7 cellular contexts compared by ENCODE assay signal in the genomic region with DNA sequence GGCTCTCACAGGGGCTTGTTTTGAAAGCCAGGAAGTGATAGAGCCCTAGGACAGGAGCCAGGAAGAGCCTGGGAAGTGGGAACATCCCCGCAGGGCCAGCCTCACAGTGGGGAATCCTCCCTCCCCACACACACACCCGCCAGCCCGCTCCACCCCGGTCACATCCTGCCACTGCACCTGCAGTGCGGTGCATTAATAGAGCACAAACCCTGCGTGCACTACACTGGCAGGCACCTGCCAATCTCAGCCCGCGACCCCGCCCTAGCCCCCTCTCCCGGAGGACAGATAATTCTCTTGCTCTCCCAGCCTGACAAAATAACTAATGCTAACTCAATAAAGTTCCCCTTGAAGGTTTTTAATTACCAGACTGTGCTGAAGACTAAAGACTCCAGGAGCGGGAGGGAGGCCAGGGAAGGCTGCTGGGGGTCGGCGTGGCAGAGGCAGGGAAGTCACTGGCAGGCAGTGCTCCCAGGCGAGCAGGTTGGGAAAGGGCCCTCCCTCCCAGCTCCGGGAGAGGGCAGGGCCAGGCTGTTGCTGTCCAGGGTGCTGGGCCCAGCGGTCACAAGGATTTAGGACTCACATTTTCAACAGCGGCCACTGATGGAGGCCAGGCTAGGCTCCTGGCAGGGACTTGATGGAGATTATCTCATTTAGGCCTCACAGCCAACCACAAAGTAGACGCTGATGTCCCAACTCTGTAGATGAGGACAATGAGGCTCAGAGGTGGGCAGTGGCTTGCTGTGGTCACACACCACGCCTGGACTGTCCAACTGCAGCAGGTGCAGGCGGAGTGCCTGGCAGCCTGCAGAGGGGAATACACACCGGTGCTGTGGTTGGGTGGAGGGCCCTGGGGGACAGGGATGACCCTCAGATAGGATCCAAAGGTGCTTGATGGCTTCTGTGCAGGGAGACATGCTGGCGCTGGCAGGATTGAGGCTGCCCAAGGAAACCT. TPM values are rescaled to one million over a fixed set of nuclear protein-coding genes. Genes with fewer than 3 reads are reported as not detected.
DNase-seq lines count a peak whose midpoint lies in the region; ATAC-seq, FAIRE-seq and TF ChIP-seq lines count a peak whose summit lies in the region.

No MANE protein-coding gene starts in this region.

- H2AFZ ChIP-seq in GM23248 (no peak overlapping the region), GM12878 (ENCODE audit: control insufficient read depth, low read depth, low read length) (no peak overlapping the region), mesenchymal stem cell (ENCODE audit: low read depth, low read length) (no peak overlapping the region)

- H4K91ac ChIP-seq in mesenchymal stem cell (ENCODE audit: low read length) = no peak overlapping the region

- POLR2A ChIA-PET in GM12878 (lab: Charles Lee) = no interaction called here

- H3K4me3 ChIP-seq in GM23248 = no peak overlapping the region
- H3K4me3 ChIP-seq in GM12878 = no peak overlapping the region
- no peak overlapping the region for H3K4me3 ChIP-seq in mesenchymal stem cell (ENCODE audit: insufficient read depth in 1 of 2, low read depth in 1 of 2, low read length in 2 of 2)

- TF ChIP-seq EP300 in GM12878 (IDR thresholded peaks at IDR 0.05; ENCODE audit: borderline replicate concordance in 1 of 2, control insufficient read depth in 1 of 2, low read depth in 2 of 2, low read length in 2 of 2) = no peak

- BruUV-seq in GM12878 (replicated peaks; lab: Mats Ljungman, UMichigan) = no TSS peak

- DNase-seq in GM23248 (peak; percentile 60), NCI-H2081 (lab: John Stamatoyannopoulos, UW) (peak; percentile 78 to 87), GM12878 (ENCODE audit: low read depth, low spot score) (no peak), mesenchymal stem cell (peak; percentile 60)

- H2BK5ac ChIP-seq in mesenchymal stem cell (ENCODE audit: low read depth, low read length, poor library complexity, severe bottlenecking) = no peak overlapping the region

- no peak overlapping the region for H2BK15ac ChIP-seq in mesenchymal stem cell (ENCODE audit: low read depth, poor library complexity, severe bottlenecking)

- H3K36me3 ChIP-seq in GM23248 (ENCODE audit: low read depth) (no peaks in the 10 kb centered on the region), GM12878 (ENCODE audit: control insufficient read depth in 2 of 2, insufficient read depth in 2 of 2, low read length in 1 of 2) (no peaks in the 10 kb centered on the region), mesenchymal stem cell (ENCODE audit: control insufficient read depth in 1 of 2, insufficient read depth in 2 of 2, low read depth in 1 of 2, low read length in 2 of 2) (peaks cover 0 to 3% of the 10 kb centered on the region in 2 experiments)

- no peaks in the 10 kb centered on the region for H3F3A ChIP-seq in GM23248 (ENCODE audit: insufficient read depth)

- TF ChIP-seq CTCF in GM12878 (IDR thresholded peaks at IDR 0.05 in 2 of 3, conservative IDR thresholded peaks at IDR 0.05 in 1 of 3; ENCODE audit: control insufficient read depth in 2 of 3, extremely low read depth in 1 of 3, insufficient read depth in 1 of 3, low read depth in 3 of 3, low read length in 3 of 3) = no peak

- no peak overlapping the region for H3K27ac ChIP-seq in GM23248
- H3K27ac ChIP-seq in GM12878 (ENCODE audit: control insufficient read depth, insufficient read depth) = no peak overlapping the region
- no peak overlapping the region for H3K27ac ChIP-seq in mesenchymal stem cell (ENCODE audit: low read length, poor library complexity, severe bottlenecking)

- no peak overlapping the region for H3K14ac ChIP-seq in mesenchymal stem cell (ENCODE audit: low read length in 2 of 2)

- H3K4me2 ChIP-seq in GM23248 (ENCODE audit: unreplicated experiment) (no peak overlapping the region), GM12878 (ENCODE audit: control insufficient read depth, insufficient read depth) (no peak overlapping the region), mesenchymal stem cell (ENCODE audit: low read length, poor library complexity, severe bottlenecking) (no peak overlapping the region)

- 63 to 64% methylated on average over 22 of the region's 22 CpGs for WGBS in GM23248 (ENCODE audit: low coverage in 1 of 2, low lambda C conversion rate in 2 of 2, missing lambda C conversion rate in 2 of 2), 2 experiments
- 46% methylated on average over 22 of the region's 22 CpGs for WGBS in GM12878 (ENCODE audit: insufficient coverage, insufficient replicate concordance, low lambda C conversion rate, missing lambda C conversion rate)
- WGBS in mesenchymal stem cell = 30% methylated on average over 22 of the region's 22 CpGs

- no peak for TF ChIP-seq POLR2A in GM12878 (IDR thresholded peaks at IDR 0.05; ENCODE audit: low read depth, low read length)

- H3K9me3 ChIP-seq in GM23248 (ENCODE audit: low read depth) = no peaks in the 10 kb centered on the region
- no peaks in the 10 kb centered on the region for H3K9me3 ChIP-seq in GM12878 (replicated peaks; ENCODE audit: control insufficient read depth, insufficient read depth, low read length)
- no peaks in the 10 kb centered on the region for H3K9me3 ChIP-seq in mesenchymal stem cell (ENCODE audit: control insufficient read depth, low read length)

- no peak for FAIRE-seq in GM12878 (lab: Jason Lieb, UNC)

- no peak for ATAC-seq in GM12878
- ATAC-seq in HG02885 (IDR thresholded peaks at IDR 0.05; ENCODE audit: poor library complexity, unreplicated experiment) = no peak
- ATAC-seq in HG02571 (IDR thresholded peaks at IDR 0.05; ENCODE audit: unreplicated experiment) = no peak
- no peak for ATAC-seq in HG03045 (IDR thresholded peaks at IDR 0.05; ENCODE audit: unreplicated experiment)

- H3K79me2 ChIP-seq in GM23248 (ENCODE audit: insufficient read depth) = no peaks in the 10 kb centered on the region
- no peaks in the 10 kb centered on the region for H3K79me2 ChIP-seq in GM12878 (ENCODE audit: control insufficient read depth, insufficient read depth, low read length)

- no peak overlapping the region for H2BK120ac ChIP-seq in mesenchymal stem cell (ENCODE audit: low read depth, low read length)

- H3K27me3 ChIP-seq in GM23248 (replicated peaks; ENCODE audit: insufficient read depth) (no peaks in the 10 kb centered on the region), GM12878 (replicated peaks in 1 of 2; ENCODE audit: control insufficient read depth in 2 of 2, insufficient read depth in 2 of 2, low read length in 1 of 2) (no peaks in the 10 kb centered on the region), mesenchymal stem cell (ENCODE audit: control insufficient read depth in 1 of 2, insufficient read depth in 1 of 2, low read length in 2 of 2) (peaks cover 27 to 36% of the 10 kb centered on the region in 2 experiments)

- H3K18ac ChIP-seq in mesenchymal stem cell (ENCODE audit: low read depth in 1 of 2, low read length in 2 of 2) = no peak overlapping the region

- no peak overlapping the region for H3K9ac ChIP-seq in GM23248
- no peak overlapping the region for H3K9ac ChIP-seq in GM12878 (ENCODE audit: control insufficient read depth, insufficient read depth, low read length)
- H3K9ac ChIP-seq in mesenchymal stem cell (ENCODE audit: low read length) = no peak overlapping the region

- no peak overlapping the region for H3K23ac ChIP-seq in mesenchymal stem cell (ENCODE audit: low read length in 2 of 2)

- no peaks in the 10 kb centered on the region for H3K79me1 ChIP-seq in mesenchymal stem cell (replicated peaks; ENCODE audit: low read length, poor library complexity, severe bottlenecking)

- no peak overlapping the region for H4K8ac ChIP-seq in mesenchymal stem cell (ENCODE audit: low read length)

- CTCF ChIA-PET in GM12878 (lab: Yijun Ruan, JAX) = no interaction called here

- H4K20me1 ChIP-seq in GM23248 (ENCODE audit: insufficient read depth) (no peaks in the 10 kb centered on the region), GM12878 (ENCODE audit: control insufficient read depth, insufficient read depth) (no peaks in the 10 kb centered on the region)

- SMC1A ChIA-PET in GM12878 (lab: Charles Lee; ENCODE audit: uncharacterized antibody, unreplicated experiment) = interaction anchor here (1.0 to 1.3 kb wide), 2 partner anchors 17 to 166 kb away, joined by 3 read pairs; no protein-coding TSS in a partner anchor

- RAD21 ChIA-PET in GM12878 (lab: Charles Lee; ENCODE audit: unreplicated experiment) = no interaction called here

- no peak for TF ChIP-seq RAD21 in GM12878 (IDR thresholded peaks at IDR 0.05; ENCODE audit: insufficient read depth, low read depth, low read length)

- no peak overlapping the region for H3K4ac ChIP-seq in mesenchymal stem cell (ENCODE audit: low read depth in 1 of 2, low read length in 2 of 2)

- H2BK12ac ChIP-seq in mesenchymal stem cell (ENCODE audit: low read length in 2 of 2) = no peak overlapping the region

- intact Hi-C loops in GM12878 (cut with micrococcal nuclease; ENCODE audit: unreplicated experiment) = no loop called here

- H3K4me1 ChIP-seq in GM23248 (ENCODE audit: insufficient read depth) = no peaks in the 10 kb centered on the region
- H3K4me1 ChIP-seq in GM12878 (ENCODE audit: control insufficient read depth, insufficient read depth, low read length) = peaks cover 2% of the 10 kb centered on the region
- H3K4me1 ChIP-seq in mesenchymal stem cell (ENCODE audit: control insufficient read depth, insufficient read depth, low read depth, low read length) = peaks cover 7% of the 10 kb centered on the region

- in situ Hi-C loops in GM23248 (cut with MboI) (no loop called here), GM12878 (cut with MboI) (no loop called here)

- H3K9me2 ChIP-seq in GM23248 (ENCODE audit: insufficient read depth) = no peaks in the 10 kb centered on the region

- no peak overlapping the region for H2AK5ac ChIP-seq in mesenchymal stem cell (ENCODE audit: low read length, severe bottlenecking)

RNA-seq across cellular contexts. Expression of a gene that starts 23.9 kb away (rescaled TPM):
- 17.2 and 20.6 TPM in 2 replicates for total RNA-seq in GM23248 (2014; rRNA removed; shearing (Covaris generic))
- polyA plus RNA-seq in GM23248 (2016; fragmentation: Nextera tagmentation; extraction: Ambion mirVana) = 0.56 and 0.64 TPM in 2 replicates
- 92.0 and 98.0 TPM in 2 replicates for total RNA-seq in GM12878 (2013; cell fraction: nucleolus; rRNA removed)
- 28.4 TPM in 2 replicates for total RNA-seq in GM12878 (2014; rRNA removed)
- 26.4 and 26.9 TPM in 2 replicates for total RNA-seq in GM12878 (2014; rRNA removed; fragmentation: Illumina TruSeq; extraction: Trizol)
- total RNA-seq in GM12878 (2021) = 52.9 and 56.9 TPM in 2 replicates
- 8.2 TPM for polyA plus RNA-seq in GM12878 (2011; ENCODE audit: low read depth)
- 16.7 and 23.9 TPM in 2 replicates for polyA plus RNA-seq in GM12878 (2011; rRNA removed)
- 24.2 and 25.6 TPM in 2 replicates for polyA plus RNA-seq in GM12878 (2011; cell fraction: cytosol; rRNA removed)
- 21.6 and 21.7 TPM in 2 replicates for polyA plus RNA-seq in GM12878 (2011; cell fraction: nucleus; rRNA removed)
- polyA plus RNA-seq in GM12878 (2012) = 14.0 and 15.1 TPM in 2 replicates
- 21.0 and 23.4 TPM in 2 replicates for polyA plus RNA-seq in GM12878 (2014; fragmentation: Illumina TruSeq; extraction: Trizol)
- polyA plus RNA-seq in GM12878 (2014; fragmentation: Nextera tagmentation; extraction: Ambion mirVana) = under 1 TPM; 0.69 to 0.89 TPM
- 19.3 and 21.8 TPM in 2 replicates for polyA plus RNA-seq in GM12878 (2014; rRNA removed)
- under 1 TPM; 0.64 to 0.80 TPM for polyA plus RNA-seq in GM12878 (2016; fragmentation: Nextera tagmentation; extraction: Ambion mirVana)
- 60.0 and 66.1 TPM in 2 replicates for polyA minus RNA-seq in GM12878 (2011; rRNA and poly(A)+ RNA removed)
- polyA minus RNA-seq in GM12878 (2011; cell fraction: cytosol; rRNA and poly(A)+ RNA removed) = 26.2 and 29.5 TPM in 2 replicates
- polyA minus RNA-seq in GM12878 (2011; cell fraction: nucleus; rRNA and poly(A)+ RNA removed) = 24.1 and 33.6 TPM in 2 replicates
- polyA plus RNA-seq in mesenchymal stem cell (2013, experiment 1 of 2) = 11.3 TPM
- polyA plus RNA-seq in mesenchymal stem cell (2013, experiment 2 of 2) = 11.0 TPM
